In the genomic region with DNA sequence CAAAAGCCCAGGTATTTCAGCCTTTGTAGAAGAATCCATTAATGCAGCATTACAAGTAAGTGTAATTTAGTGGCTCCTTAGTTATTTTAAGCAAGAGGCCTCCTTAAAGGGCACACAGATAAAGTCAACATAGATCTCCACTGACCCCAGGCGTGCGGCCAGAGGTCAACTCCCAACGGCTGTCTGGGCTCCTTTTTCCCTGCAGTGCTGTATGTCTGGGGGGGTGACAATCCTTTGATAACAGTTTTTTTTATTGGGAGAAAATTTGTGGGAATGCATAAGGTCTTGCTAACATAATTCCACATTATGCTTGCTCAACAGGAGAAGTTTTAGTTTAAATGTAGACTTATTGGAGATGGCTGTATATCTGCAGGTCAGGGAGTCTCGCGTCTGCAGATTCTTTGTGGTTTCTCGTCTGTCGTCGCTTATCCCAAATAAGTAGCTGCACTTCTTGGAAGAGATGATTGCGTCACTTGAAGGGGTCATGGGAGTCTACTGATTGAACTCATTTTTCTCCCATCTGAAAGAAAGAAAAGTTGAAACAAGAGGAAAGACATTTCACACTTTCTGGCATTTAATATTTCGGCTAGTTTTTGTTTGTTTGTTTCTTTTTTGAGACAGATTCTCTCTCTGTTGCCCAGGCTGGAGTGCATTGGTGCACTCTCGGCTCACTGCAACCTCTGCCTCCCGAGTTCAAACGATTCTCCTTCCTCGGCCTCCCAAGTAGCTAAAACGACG, we compare ENCODE assay signal across 2 cellular contexts.
TF ChIP-seq lines count a peak whose summit lies in the region.

No MANE protein-coding gene starts in this region.

TF ChIP-seq in A549, 52 proteins besides CTCF, POLR2A, EP300 and RAD21:
- TF ChIP-seq ZFP36 (IDR thresholded peaks at IDR 0.05; ENCODE audit: borderline replicate concordance, partially characterized antibody) = no peak
TF ChIP-seq in A549: peak in this region for 0.

TF ChIP-seq in endothelial cell of umbilical vein, 7 proteins besides CTCF, POLR2A, EP300 and RAD21:
- TF ChIP-seq FOS (IDR thresholded peaks at IDR 0.05; ENCODE audit: borderline replicate concordance, insufficient read depth, low read length) (no peak), JUN (IDR thresholded peaks at IDR 0.05; ENCODE audit: borderline replicate concordance, insufficient read depth, insufficient read length, low read depth) (no peak), MYC (IDR thresholded peaks at IDR 0.05; ENCODE audit: low read depth, low read length) (no peak), GATA2 (IDR thresholded peaks at IDR 0.05; ENCODE audit: insufficient read depth, insufficient read length, low read depth, low read length) (no peak)
